16 cellular contexts compared by ENCODE assay signal in the genomic region with DNA sequence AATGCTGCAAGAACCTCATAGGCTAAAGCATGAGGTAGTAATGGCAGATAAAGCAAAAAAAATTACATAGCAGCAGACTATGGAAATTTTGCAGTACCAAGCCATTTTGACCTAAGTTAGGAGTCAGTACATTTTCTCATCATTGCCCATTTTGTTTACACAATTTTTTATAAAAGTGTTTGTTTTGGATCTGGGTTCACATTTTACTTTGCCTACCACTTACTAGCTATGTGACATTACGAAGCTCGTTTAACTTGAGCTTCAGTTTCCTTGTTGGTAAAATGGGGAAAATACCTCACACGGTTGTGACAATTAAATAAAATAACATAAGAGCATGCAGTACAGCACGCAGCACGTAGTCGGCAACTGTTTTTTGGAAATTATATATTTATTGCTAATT.
DNase-seq lines count a peak whose midpoint lies in the region; ATAC-seq and TF ChIP-seq lines count a peak whose summit lies in the region.
"Had no signal": no experiment of that assay in that cellular context is flagged by ENCODE, and none has a peak within 500 bp of the region (broad histone marks: within the 10 kb centered on the region; RNA-seq: fewer than 3 reads in every experiment).

No MANE protein-coding gene starts in this region.

- H3K27ac ChIP-seq in WERI-Rb-1: peak overlapping the region; percentile 36
- H3K27ac ChIP-seq in dorsolateral prefrontal cortex: peak overlapping the region in 8 of 59 donors; percentile 3 to 56 (median 25)
- H3K27ac ChIP-seq: BLaER1 treated with 17β-estradiol and CSF1 and Interleukin-3, amounts not matched to agents 10 nM and 100 nM had no signal

- intact Hi-C loops in natural killer cell (cut with micrococcal nuclease) (loop anchor here (10.0 kb wide), 1 partner anchor 223 kb away; no protein-coding TSS in a partner anchor), dorsolateral prefrontal cortex (cut with DNase I) (no loop called here)

- no peak for DNase-seq in natural killer cell
- DNase-seq in natural killer cell treated with Interleukin-12 subunit alpha and Interleukin-12 subunit beta and Interleukin-15 and Interleukin-18, amount 100 ng/mL, for 72 hours (ENCODE audit: low spot score): no peak
- DNase-seq in WERI-Rb-1: no peak
- DNase-seq in memory B cell (ENCODE audit: low spot score in 2 of 2): no peak
- DNase-seq in COR-L47 (lab: John Stamatoyannopoulos, UW): no peak
- no peak for DNase-seq in dorsolateral prefrontal cortex
- DNase-seq in stimulated activated CD4-positive, alpha-beta T cell treated with anti-CD3 and anti-CD28 coated beads, Interleukin-15, amount 100 ng/mL, for 24 hours: no peak
- DNase-seq: ACHN; CD4-positive, alpha-beta memory T cell; DMS153; DMS79 treated with DMSO at 0.1 percent for 48 hours; EL; HCEC 1CT; HFFc6 had no signal

- TF ChIP-seq CTCF in natural killer cell (IDR thresholded peaks at IDR 0.05) (no peak), WERI-Rb-1 (IDR thresholded peaks at IDR 0.05; ENCODE audit: low read depth, low read length) (no peak), dorsolateral prefrontal cortex (IDR thresholded peaks at IDR 0.05 in 54 of 56, conservative IDR thresholded peaks at IDR 0.05 in 2 of 56; ENCODE audit: low read depth in 1 of 56, partially characterized antibody in 56 of 56) (no peak)

- H3K4me1 Mint-ChIP-seq in natural killer cell: peaks cover 39 to 41% of the 10 kb centered on the region in 2 donors
- H3K4me1 Mint-ChIP-seq in natural killer cell treated with Interleukin-12 subunit alpha and Interleukin-12 subunit beta and Interleukin-15 and Interleukin-18, amount 100 ng/mL, for 72 hours (ENCODE audit: low read depth in 2 of 2): peaks cover 18 to 24% of the 10 kb centered on the region in 2 donors
- H3K4me1 Mint-ChIP-seq in memory B cell: peaks cover 14% of the 10 kb centered on the region

- ATAC-seq in natural killer cell: no peak
- no peak for ATAC-seq in natural killer cell treated with Interleukin-12 subunit alpha and Interleukin-12 subunit beta and Interleukin-15 and Interleukin-18, amount 100 ng/mL, for 72 hours
- ATAC-seq in memory B cell (ENCODE audit: low read depth): no peak
- ATAC-seq: HepG2 had no signal

- H3K36me3 ChIP-seq in WERI-Rb-1: peaks cover 15% of the 10 kb centered on the region

- H3K36me3 Mint-ChIP-seq in natural killer cell: no peaks in the 10 kb centered on the region
- H3K36me3 Mint-ChIP-seq in natural killer cell treated with Interleukin-12 subunit alpha and Interleukin-12 subunit beta and Interleukin-15 and Interleukin-18, amount 100 ng/mL, for 72 hours: peaks cover 11% of the 10 kb centered on the region
- H3K36me3 Mint-ChIP-seq in memory B cell: peaks cover 15% of the 10 kb centered on the region

- H3K9me3 ChIP-seq in WERI-Rb-1 (ENCODE audit: severe bottlenecking): no peaks in the 10 kb centered on the region
- H3K9me3 ChIP-seq: BLaER1 treated with 17β-estradiol and CSF1 and Interleukin-3, amounts not matched to agents 10 nM and 100 nM had no signal

- H3K4me3 ChIP-seq in WERI-Rb-1 (ENCODE audit: low read depth, low read length) (no peak overlapping the region), dorsolateral prefrontal cortex (no peak overlapping the region)
- H3K4me3 ChIP-seq: BLaER1 treated with 17β-estradiol and CSF1 and Interleukin-3, amounts not matched to agents 10 nM and 100 nM had no signal

- H3K27ac Mint-ChIP-seq in natural killer cell (peak overlapping the region; percentile 50 to 51), memory B cell (peak overlapping the region; percentile 10)
- no peak overlapping the region for H3K27ac Mint-ChIP-seq in natural killer cell treated with Interleukin-12 subunit alpha and Interleukin-12 subunit beta and Interleukin-15 and Interleukin-18, amount 100 ng/mL, for 72 hours
- H3K27ac Mint-ChIP-seq: HFFc6 had no signal

- H3K9me3 Mint-ChIP-seq in natural killer cell: no peaks in the 10 kb centered on the region
- H3K9me3 Mint-ChIP-seq in natural killer cell treated with Interleukin-12 subunit alpha and Interleukin-12 subunit beta and Interleukin-15 and Interleukin-18, amount 100 ng/mL, for 72 hours: no peaks in the 10 kb centered on the region
- no peaks in the 10 kb centered on the region for H3K9me3 Mint-ChIP-seq in memory B cell
- H3K9me3 Mint-ChIP-seq: CD4-positive, alpha-beta memory T cell; HFFc6 had no signal

- no peaks in the 10 kb centered on the region for H3K27me3 ChIP-seq in WERI-Rb-1 (ENCODE audit: insufficient read depth, low read depth, severe bottlenecking)
- H3K27me3 ChIP-seq in dorsolateral prefrontal cortex: no peaks in the 10 kb centered on the region
- H3K27me3 ChIP-seq: BLaER1 treated with 17β-estradiol and CSF1 and Interleukin-3, amounts not matched to agents 10 nM and 100 nM had no signal

- H3K27me3 Mint-ChIP-seq in natural killer cell (ENCODE audit: low read depth in 2 of 2) (no peaks in the 10 kb centered on the region), memory B cell (no peaks in the 10 kb centered on the region)
- H3K27me3 Mint-ChIP-seq in natural killer cell treated with Interleukin-12 subunit alpha and Interleukin-12 subunit beta and Interleukin-15 and Interleukin-18, amount 100 ng/mL, for 72 hours: no peaks in the 10 kb centered on the region
- H3K27me3 Mint-ChIP-seq: CD4-positive, alpha-beta memory T cell had no signal

- H3K4me3 Mint-ChIP-seq in natural killer cell (no peak overlapping the region), memory B cell (no peak overlapping the region)
- no peak overlapping the region for H3K4me3 Mint-ChIP-seq in natural killer cell treated with Interleukin-12 subunit alpha and Interleukin-12 subunit beta and Interleukin-15 and Interleukin-18, amount 100 ng/mL, for 72 hours
- H3K4me3 Mint-ChIP-seq: HFFc6 had no signal

Comparison
In these comparisons a context has a peak if more than half of its experiments do, and no peak if none do; other contexts are left out.
1. H3K27ac Mint-ChIP-seq: peak in natural killer cell (2 of 2) and memory B cell (single experiment); none in natural killer cell treated with Interleukin-12 subunit alpha and Interleukin-12 subunit beta and Interleukin-15 and Interleukin-18, amount 100 ng/mL, for 72 hours (0 of 2).